17 cellular contexts compared by ENCODE assay signal in genomic region chr1:61659061-61659460, GRCh38.
DNase-seq lines count a peak whose midpoint lies in the region; FAIRE-seq and TF ChIP-seq lines count a peak whose summit lies in the region.
"Had no signal": no experiment of that assay in that cellular context is flagged by ENCODE, and none has a peak within 500 bp of the region (broad histone marks: within the 10 kb centered on the region; RNA-seq: fewer than 3 reads in every experiment).

No MANE protein-coding gene starts in this region.

- TF ChIP-seq POLR2A in breast epithelium (IDR thresholded peaks at IDR 0.05), result no peak
- TF ChIP-seq POLR2A in H1 (IDR thresholded peaks at IDR 0.05; ENCODE audit: control extremely low read depth in 1 of 2, low read depth in 2 of 2, low read length in 2 of 2), result no peak
- no peak for TF ChIP-seq POLR2A in testis (IDR thresholded peaks at IDR 0.05)
- no peak for TF ChIP-seq POLR2A in H54 (IDR thresholded peaks at IDR 0.05; ENCODE audit: low read depth, low read length)
- TF ChIP-seq POLR2A in Peyer's patch (IDR thresholded peaks at IDR 0.05), result no peak

- TF ChIP-seq EP300 in H1 (IDR thresholded peaks at IDR 0.05; ENCODE audit: borderline replicate concordance in 1 of 2, low read depth in 2 of 2, low read length in 2 of 2), result no peak

- no peaks in the 10 kb centered on the region for H3K36me3 Mint-ChIP-seq in MCF 10A (ENCODE audit: insufficient read depth, unreplicated experiment)

- TF ChIP-seq CTCF in MCF 10A (IDR thresholded peaks at IDR 0.05; ENCODE audit: unreplicated experiment) (peak; percentile 26), breast epithelium (IDR thresholded peaks at IDR 0.05) (no peak), OCI-LY7 (conservative IDR thresholded peaks at IDR 0.05; ENCODE audit: low read length) (peak; percentile 71), H1 (IDR thresholded peaks at IDR 0.05; ENCODE audit: control extremely low read depth in 1 of 3, insufficient read depth in 1 of 3, low read depth in 1 of 3, low read length in 3 of 3) (peak in 2 of 3 experiments; percentile 30 to 53; a peak in 2 of 4 replicates), testis (IDR thresholded peaks at IDR 0.05) (peak in 1 of 3 experiments; percentile 17), Peyer's patch (IDR thresholded peaks at IDR 0.05) (peak in 1 of 6 experiments; percentile 6)

- H3K4me2 ChIP-seq in OCI-LY7 (ENCODE audit: low read length) (no peak overlapping the region), H1 (ENCODE audit: insufficient read depth in 1 of 2, low read depth in 2 of 2, low read length in 2 of 2) (no peak overlapping the region)

- no peak overlapping the region for H3K4ac ChIP-seq in H1 (replicated peaks; ENCODE audit: insufficient read length, low read depth, low read length)

- H2BK120ac ChIP-seq in H1 (replicated peaks; ENCODE audit: low read depth, low read length), result no peak overlapping the region

- H4K5ac ChIP-seq in H1 (ENCODE audit: insufficient read length, low read depth, low read length), result no peak overlapping the region

- BruUV-seq in MCF 10A (replicated peaks; lab: Mats Ljungman, UMichigan), result no TSS peak
- no TSS peak for BruUV-seq in OCI-LY7 (replicated peaks; lab: Mats Ljungman, UMichigan)

- CTCF ChIA-PET in MCF 10A (lab: Yijun Ruan, JAX), result no interaction called here
- CTCF ChIA-PET in OCI-LY7 (lab: Charles Lee; ENCODE audit: unreplicated experiment), result no interaction called here
- CTCF ChIA-PET in H1 (lab: Charles Lee; ENCODE audit: partially characterized antibody), result no interaction called here

- 79% methylated on average over 2 of the region's 2 CpGs; no CpG with 5 or more reads in 1 of the 2 experiments for WGBS in H1 (ENCODE audit: extremely low coverage in 1 of 2, insufficient coverage in 1 of 2, insufficient read length in 1 of 2, insufficient replicate concordance in 2 of 2, low coverage in 1 of 2, low lambda C conversion rate in 2 of 2, missing lambda C conversion rate in 1 of 2), 2 experiments
- WGBS in testis, 2 donors, result 74 to 86% methylated on average over 2 of the region's 2 CpGs

- H3K4me3 ChIP-seq in breast epithelium (no peak overlapping the region), OCI-LY7 (ENCODE audit: low read depth, low read length, poor library complexity, severe bottlenecking) (no peak overlapping the region), H1 (ENCODE audit: extremely low read depth in 1 of 4, insufficient read depth in 2 of 4, low read depth in 3 of 4, low read length in 4 of 4) (no peak overlapping the region), testis (no peak overlapping the region), Peyer's patch (no peak overlapping the region)
- H3K4me3 ChIP-seq: gastroesophageal sphincter, ovary, spleen had no signal

- H3K36me3 ChIP-seq in breast epithelium (no peaks in the 10 kb centered on the region), OCI-LY7 (ENCODE audit: insufficient read depth, low read length) (no peaks in the 10 kb centered on the region), H1 (ENCODE audit: control insufficient read depth in 2 of 4, insufficient read depth in 4 of 4, low read length in 3 of 4) (no peaks in the 10 kb centered on the region), testis (ENCODE audit: low read depth, missing control alignments) (no peaks in the 10 kb centered on the region), Peyer's patch (no peaks in the 10 kb centered on the region)
- H3K36me3 ChIP-seq: gastroesophageal sphincter, ovary, spleen had no signal

- no peaks in the 10 kb centered on the region for H3K9me2 ChIP-seq in OCI-LY7 (ENCODE audit: insufficient read depth, low read length)

- H3K9ac ChIP-seq in H1 (replicated peaks in 1 of 4; ENCODE audit: extremely low read depth in 1 of 4, low read depth in 3 of 4, low read length in 3 of 4), result no peak overlapping the region

- H3K27ac ChIP-seq in breast epithelium (no peak overlapping the region), OCI-LY7 (ENCODE audit: low read depth, low read length, poor library complexity, severe bottlenecking) (no peak overlapping the region), H1 (ENCODE audit: low read depth, low read length) (no peak overlapping the region), testis (no peak overlapping the region), Peyer's patch (no peak overlapping the region)
- H3K27ac ChIP-seq: gastroesophageal sphincter, ovary, spleen had no signal

- no peak overlapping the region for H3K18ac ChIP-seq in H1 (ENCODE audit: extremely low read depth, low read length)

- no peak overlapping the region for H3K56ac ChIP-seq in H1 (replicated peaks; ENCODE audit: insufficient read length, low read depth, low read length)

- no peaks in the 10 kb centered on the region for H3K4me1 ChIP-seq in breast epithelium
- no peaks in the 10 kb centered on the region for H3K4me1 ChIP-seq in OCI-LY7 (ENCODE audit: insufficient read depth, low read length, poor library complexity, severe bottlenecking)
- H3K4me1 ChIP-seq in H1 (replicated peaks in 1 of 4; ENCODE audit: control insufficient read depth in 3 of 4, insufficient read depth in 4 of 4, low read length in 3 of 4), result no peaks in the 10 kb centered on the region
- no peaks in the 10 kb centered on the region for H3K4me1 ChIP-seq in testis
- no peaks in the 10 kb centered on the region for H3K4me1 ChIP-seq in Peyer's patch
- H3K4me1 ChIP-seq: gastroesophageal sphincter, spleen had no signal

- H3K4me1 Mint-ChIP-seq in MCF 10A (ENCODE audit: insufficient read depth, unreplicated experiment), result peaks cover 5% of the 10 kb centered on the region
- H3K4me1 Mint-ChIP-seq: T-helper 17 cell had no signal

- H4K91ac ChIP-seq in H1 (replicated peaks; ENCODE audit: insufficient read length, low read length), result no peak overlapping the region

- POLR2A ChIA-PET in MCF 10A (lab: Yijun Ruan, JAX), result no interaction called here
- POLR2A ChIA-PET in OCI-LY7 (lab: Charles Lee), result no interaction called here
- POLR2A ChIA-PET in H1 (lab: Charles Lee; ENCODE audit: partially characterized antibody), result no interaction called here

- H4K8ac ChIP-seq in H1 (ENCODE audit: extremely low read depth, insufficient read depth, low read length), result no peak overlapping the region

- H3K4me3 Mint-ChIP-seq in MCF 10A (ENCODE audit: unreplicated experiment), result no peak overlapping the region
- H3K4me3 Mint-ChIP-seq: activated T-cell treated with anti-CD3 and anti-CD28 coated beads, Interleukin-2, amount 50 U/mL, for 24 hours; T-helper 17 cell had no signal

- no peak for FAIRE-seq in H1 (lab: Jason Lieb, UNC)
- FAIRE-seq in H54 (lab: Jason Lieb, UNC), result no peak

- H2AFZ ChIP-seq in OCI-LY7 (ENCODE audit: low read length) (no peak overlapping the region), H1 (ENCODE audit: low read length) (no peak overlapping the region)

- H4K20me1 ChIP-seq in OCI-LY7 (ENCODE audit: insufficient read depth, low read length) (no peaks in the 10 kb centered on the region), H1 (replicated peaks in 1 of 2; ENCODE audit: control insufficient read depth in 1 of 2, insufficient read depth in 2 of 2, low read length in 2 of 2) (no peaks in the 10 kb centered on the region)

- no peaks in the 10 kb centered on the region for H3K27me3 Mint-ChIP-seq in MCF 10A (ENCODE audit: insufficient read depth, unreplicated experiment)
- H3K27me3 Mint-ChIP-seq: activated T-cell treated with anti-CD3 and anti-CD28 coated beads, Interleukin-2, amount 50 U/mL, for 24 hours; T-helper 17 cell had no signal

- DNase-seq in MCF 10A (ENCODE audit: unreplicated experiment) (peak; percentile 20), breast epithelium (ENCODE audit: low spot score in 2 of 2) (no peak), OCI-LY7 (ENCODE audit: low spot score) (no peak), H1 (ENCODE audit: low read depth in 1 of 2, low spot score in 2 of 2) (no peak), testis (no peak), NCI-H146 treated with DMSO at 0.1 percent for 48 hours (lab: John Stamatoyannopoulos, UW; ENCODE audit: unreplicated experiment) (no peak), H54 (ENCODE audit: insufficient read length, low spot score) (no peak), Peyer's patch (no peak)
- DNase-seq: activated CD4-positive, alpha-beta T cell treated with anti-CD3 and anti-CD28 coated beads for 1 hour; activated T-cell treated with anti-CD3 and anti-CD28 coated beads, Interleukin-2, amount 50 U/mL, for 24 hours; islet precursor cell; NCI-H1105 treated with DMSO at 0.1 percent for 48 hours; NCI-H446 treated with DMSO at 0.1 percent for 48 hours; ovary; spleen; T-helper 17 cell had no signal

- H2BK15ac ChIP-seq in H1 (ENCODE audit: low read length), result no peak overlapping the region

- no peak overlapping the region for H3K23ac ChIP-seq in H1 (ENCODE audit: insufficient read length)

- H3K23me2 ChIP-seq in H1 (ENCODE audit: low read depth, low read length), result no peaks in the 10 kb centered on the region

- no peaks in the 10 kb centered on the region for H3K9me3 Mint-ChIP-seq in MCF 10A (ENCODE audit: unreplicated experiment)
- H3K9me3 Mint-ChIP-seq: activated T-cell treated with anti-CD3 and anti-CD28 coated beads, Interleukin-2, amount 50 U/mL, for 24 hours had no signal

- no peaks in the 10 kb centered on the region for H3K79me1 ChIP-seq in H1 (ENCODE audit: low read depth, low read length)

- no peak overlapping the region for H3K27ac Mint-ChIP-seq in MCF 10A (ENCODE audit: low read depth, unreplicated experiment)
- H3K27ac Mint-ChIP-seq: activated T-cell treated with anti-CD3 and anti-CD28 coated beads, Interleukin-2, amount 50 U/mL, for 24 hours; T-helper 17 cell had no signal

- peaks cover 0 to 4% of the 10 kb centered on the region in 2 donors for H3K9me3 ChIP-seq in breast epithelium
- no peaks in the 10 kb centered on the region for H3K9me3 ChIP-seq in OCI-LY7 (ENCODE audit: low read length)
- no peaks in the 10 kb centered on the region for H3K9me3 ChIP-seq in H1 (ENCODE audit: insufficient read depth in 2 of 2, low read depth in 1 of 2, low read length in 1 of 2)
- no peaks in the 10 kb centered on the region for H3K9me3 ChIP-seq in testis
- no peaks in the 10 kb centered on the region for H3K9me3 ChIP-seq in Peyer's patch
- H3K9me3 ChIP-seq: gastroesophageal sphincter, ovary, spleen had no signal

- no peak overlapping the region for H2AK5ac ChIP-seq in H1 (ENCODE audit: low read depth, low read length)

- TF ChIP-seq RAD21 in H1 (IDR thresholded peaks at IDR 0.05 in 1 of 2, conservative IDR thresholded peaks at IDR 0.05 in 1 of 2; ENCODE audit: low read depth in 2 of 2, low read length in 2 of 2), result peak; percentile 35 to 46

- intact Hi-C loops in MCF 10A (cut with micrococcal nuclease) (no loop called here), breast epithelium (cut with DNase I; ENCODE audit: low total_unique reads) (no loop called here), OCI-LY7 (cut with micrococcal nuclease; ENCODE audit: unreplicated experiment) (no loop called here), testis (cut with DNase I; ENCODE audit: low total_unique reads) (no loop called here)

- no peak overlapping the region for H2BK5ac ChIP-seq in H1 (ENCODE audit: low read depth, low read length)

- no peak overlapping the region for H2BK12ac ChIP-seq in H1 (ENCODE audit: low read depth, low read length)

- H3K79me2 ChIP-seq in OCI-LY7 (ENCODE audit: insufficient read depth, low read depth, low read length) (no peaks in the 10 kb centered on the region), H1 (ENCODE audit: control insufficient read depth in 1 of 2, insufficient read depth in 2 of 2, low read length in 2 of 2) (no peaks in the 10 kb centered on the region)

- no peak overlapping the region for H3K14ac ChIP-seq in H1 (ENCODE audit: insufficient read length)

- H3K27me3 ChIP-seq in breast epithelium (no peaks in the 10 kb centered on the region), H1 (replicated peaks in 1 of 4; ENCODE audit: control insufficient read depth in 3 of 4, extremely low read depth in 1 of 4, insufficient read depth in 3 of 4, low read length in 3 of 4) (no peaks in the 10 kb centered on the region), testis (no peaks in the 10 kb centered on the region), Peyer's patch (no peaks in the 10 kb centered on the region)
- H3K27me3 ChIP-seq: gastroesophageal sphincter, ovary, spleen had no signal

- no peak overlapping the region for H2BK20ac ChIP-seq in H1 (ENCODE audit: low read length)

Comparison
In these comparisons a context has a peak if more than half of its experiments do, and no peak if none do; other contexts are left out.
1. CTCF ChIP-seq: peak in MCF 10A (single experiment), OCI-LY7 (single experiment) and H1 (2 of 3); none in breast epithelium (0 of 3).